Comparison of ENCODE assay signal across 1 cellular context in genomic region chr12:93387780-93388179, GRCh38.
A peak's percentile ranks its signal among the peaks of the same experiment; 100 is the strongest.
TF ChIP-seq lines count a peak whose summit lies in the region.

No MANE protein-coding gene starts in this region.

TF ChIP-seq in GM12878, 131 proteins besides CTCF, POLR2A, EP300 and RAD21 (continued from another document):
- TF ChIP-seq CEBPZ (IDR thresholded peaks at IDR 0.05; ENCODE audit: low read depth, low read length) = no peak
- no peak for TF ChIP-seq HCFC1 (IDR thresholded peaks at IDR 0.05; ENCODE audit: low read length)
- no peak for TF ChIP-seq NKRF (conservative IDR thresholded peaks at IDR 0.05)
- no peak for TF ChIP-seq KLF5 (IDR thresholded peaks at IDR 0.05; ENCODE audit: partially characterized antibody)
- peak; percentile 78 for TF ChIP-seq JUNB (IDR thresholded peaks at IDR 0.05)
- no peak for TF ChIP-seq NR2F1 (conservative IDR thresholded peaks at IDR 0.05)
- TF ChIP-seq SIN3A (IDR thresholded peaks at IDR 0.05; ENCODE audit: low read depth, low read length) = no peak
TF ChIP-seq in GM12878: peak in this region for 7.
